27 cellular contexts compared by ENCODE assay signal in the genomic region with DNA sequence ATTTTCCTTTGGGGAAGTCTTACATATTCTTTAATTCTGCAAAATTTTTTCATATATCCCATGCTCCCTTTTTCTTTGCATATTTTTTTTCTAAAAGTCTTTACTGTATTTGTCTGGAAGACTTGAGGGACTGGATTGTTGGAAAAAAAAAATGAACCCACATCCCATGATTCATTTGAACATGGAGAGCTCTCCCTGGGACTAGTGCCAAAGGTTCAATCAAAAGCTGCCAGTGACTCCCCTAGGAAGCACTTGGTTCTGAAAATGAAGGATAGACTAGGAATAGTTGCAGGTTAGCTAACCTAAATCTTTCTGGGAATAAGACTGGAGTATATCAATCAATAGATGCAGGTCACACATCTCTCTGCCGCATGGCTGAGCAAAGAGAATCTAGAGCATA. TPM values are rescaled to one million over a fixed set of nuclear protein-coding genes. Genes with fewer than 3 reads are reported as not detected.
DNase-seq lines count a peak whose midpoint lies in the region; ATAC-seq and TF ChIP-seq lines count a peak whose summit lies in the region.
"Had no signal": no experiment of that assay in that cellular context is flagged by ENCODE, and none has a peak within 500 bp of the region (broad histone marks: within the 10 kb centered on the region; RNA-seq: fewer than 3 reads in every experiment).

No MANE protein-coding gene starts in this region.

- BruUV-seq in PC-3 (replicated peaks; lab: Mats Ljungman, UMichigan) (no TSS peak), OCI-LY7 (replicated peaks; lab: Mats Ljungman, UMichigan) (no TSS peak)

- peak overlapping the region; percentile 33 for H3K27ac ChIP-seq in PC-3 (ENCODE audit: low read length)
- no peak overlapping the region for H3K27ac ChIP-seq in OCI-LY7 (ENCODE audit: low read depth, low read length, poor library complexity, severe bottlenecking)
- H3K27ac ChIP-seq: BLaER1 treated with 17β-estradiol and CSF1 and Interleukin-3, amounts not matched to agents 10 nM and 100 nM; left lung; PC-9; right lobe of liver; thyroid gland had no signal

- DNase-seq in ELR (ENCODE audit: low read depth) (peak; percentile 73), PC-3 (peak; percentile 64), cardiac fibroblast (ENCODE audit: low read depth in 2 of 2) (peak; percentile 48 to 58), kidney tubule cell (ENCODE audit: low spot score) (peak; percentile 75), OCI-LY7 (ENCODE audit: low spot score) (no peak), amniotic stem cell (lab: John Stamatoyannopoulos, UW) (no peak), mucosa of gallbladder (ENCODE audit: low spot score) (no peak)
- DNase-seq: activated CD4-positive, alpha-beta memory T cell treated with anti-CD3 and anti-CD28 coated beads for 36 hours; activated CD4-positive, CD25-positive, alpha-beta regulatory T cell treated with anti-CD3 and anti-CD28 coated beads, Interleukin-2, amount 50 U/mL, for 72 hours; activated CD8-positive, alpha-beta memory T cell treated with anti-CD3 and anti-CD28 coated beads, Interleukin-2, amount 50 U/mL, for 4 hours; activated naive CD4-positive, alpha-beta T cell treated with Interleukin-2 at 50 U/mL for 16 hours; GF-D8; immature natural killer cell; left lung; naive B cell; NCI-H1092 treated with DMSO at 0.1 percent for 48 hours; NCI-H187; NCI-H510A; NK-92 treated with Interleukin-12 subunit alpha and Interleukin-12 subunit beta, amount 100 ng/mL, for 24 hours; PC-9; posterior cingulate gyrus; right lobe of liver; SHP77 treated with DMSO at 0.1 percent for 48 hours; stimulated activated CD4-positive, alpha-beta T cell treated with anti-CD3 and anti-CD28 coated beads, Interleukin-2, amount 100 ng/mL, for 48 hours; T-helper 2 cell; thyroid gland had no signal

- H3K9me2 ChIP-seq in PC-3 (replicated peaks; ENCODE audit: low read length) (no peaks in the 10 kb centered on the region), OCI-LY7 (ENCODE audit: insufficient read depth, low read length) (no peaks in the 10 kb centered on the region)

- intact Hi-C loops in PC-3 (cut with micrococcal nuclease) (no loop called here), OCI-LY7 (cut with micrococcal nuclease; ENCODE audit: unreplicated experiment) (no loop called here)

- no peak for ATAC-seq in PC-3
- ATAC-seq: left lung, right lobe of liver had no signal

- CTCF ChIA-PET in PC-3 (lab: Charles Lee) (no interaction called here), OCI-LY7 (lab: Charles Lee; ENCODE audit: unreplicated experiment) (no interaction called here)

- H3F3A ChIP-seq in PC-3 (ENCODE audit: low read length, unreplicated experiment): peaks cover 4% of the 10 kb centered on the region

- H3K4me2 ChIP-seq in PC-3 (ENCODE audit: low read length): no peak overlapping the region
- no peak overlapping the region for H3K4me2 ChIP-seq in OCI-LY7 (ENCODE audit: low read length)
- H3K4me2 ChIP-seq: BLaER1 treated with 17β-estradiol and CSF1 and Interleukin-3, amounts not matched to agents 10 nM and 100 nM; PC-9 had no signal

- H4K20me1 ChIP-seq in PC-3 (ENCODE audit: low read length): no peaks in the 10 kb centered on the region
- H4K20me1 ChIP-seq in OCI-LY7 (ENCODE audit: insufficient read depth, low read length): no peaks in the 10 kb centered on the region
- H4K20me1 ChIP-seq: BLaER1 treated with 17β-estradiol and CSF1 and Interleukin-3, amounts not matched to agents 10 nM and 100 nM had no signal

- no peak for TF ChIP-seq CTCF in PC-3 (conservative IDR thresholded peaks at IDR 0.05; ENCODE audit: low read depth, low read length)
- no peak for TF ChIP-seq CTCF in cardiac fibroblast (IDR thresholded peaks at IDR 0.05; ENCODE audit: low read depth, low read length)
- TF ChIP-seq CTCF in OCI-LY7 (conservative IDR thresholded peaks at IDR 0.05; ENCODE audit: low read length): no peak

- POLR2A ChIA-PET in PC-3 (lab: Charles Lee; ENCODE audit: unreplicated experiment) (no interaction called here), OCI-LY7 (lab: Charles Lee) (no interaction called here)

- no peaks in the 10 kb centered on the region for H3K27me3 ChIP-seq in PC-3 (ENCODE audit: low read length)
- H3K27me3 ChIP-seq: BLaER1 treated with 17β-estradiol and CSF1 and Interleukin-3, amounts not matched to agents 10 nM and 100 nM; right lobe of liver; thyroid gland had no signal

- H3K4me3 ChIP-seq in PC-3 (ENCODE audit: low read length) (no peak overlapping the region), cardiac fibroblast (replicated peaks in 1 of 2; ENCODE audit: low read depth in 2 of 2, low read length in 2 of 2) (no peak overlapping the region), OCI-LY7 (ENCODE audit: low read depth, low read length, poor library complexity, severe bottlenecking) (no peak overlapping the region)
- H3K4me3 ChIP-seq: BLaER1 treated with 17β-estradiol and CSF1 and Interleukin-3, amounts not matched to agents 10 nM and 100 nM; left lung; PC-9; right lobe of liver; thyroid gland had no signal

- H3K36me3 ChIP-seq in PC-3 (ENCODE audit: low read depth, low read length) (no peaks in the 10 kb centered on the region), OCI-LY7 (ENCODE audit: insufficient read depth, low read length) (no peaks in the 10 kb centered on the region)
- H3K36me3 ChIP-seq: BLaER1 treated with 17β-estradiol and CSF1 and Interleukin-3, amounts not matched to agents 10 nM and 100 nM; left lung; right lobe of liver; thyroid gland had no signal

- H3K9ac ChIP-seq in PC-3 (ENCODE audit: low read length): no peak overlapping the region
- H3K9ac ChIP-seq: BLaER1 treated with 17β-estradiol and CSF1 and Interleukin-3, amounts not matched to agents 10 nM and 100 nM had no signal

- H3K4me1 ChIP-seq in PC-3 (ENCODE audit: insufficient read depth, low read length): peaks cover 25% of the 10 kb centered on the region
- no peaks in the 10 kb centered on the region for H3K4me1 ChIP-seq in OCI-LY7 (ENCODE audit: insufficient read depth, low read length, poor library complexity, severe bottlenecking)
- H3K4me1 ChIP-seq: left lung, right lobe of liver had no signal

- H3K79me2 ChIP-seq in PC-3 (ENCODE audit: low read length) (no peaks in the 10 kb centered on the region), OCI-LY7 (ENCODE audit: insufficient read depth, low read depth, low read length) (no peaks in the 10 kb centered on the region)

- no peaks in the 10 kb centered on the region for H3K9me3 ChIP-seq in PC-3 (ENCODE audit: low read length)
- no peaks in the 10 kb centered on the region for H3K9me3 ChIP-seq in OCI-LY7 (ENCODE audit: low read length)
- H3K9me3 ChIP-seq: left lung, right lobe of liver, thyroid gland had no signal

- H2AFZ ChIP-seq in PC-3 (ENCODE audit: low read length) (no peak overlapping the region), OCI-LY7 (ENCODE audit: low read length) (no peak overlapping the region)
- H2AFZ ChIP-seq: PC-9 had no signal

RNA-seq across cellular contexts. Expression of gene BNC1, which starts 16.4 kb away (rescaled TPM):
- 0.92 and 2.4 TPM in 2 replicates for total RNA-seq in PC-3 (2014; rRNA removed)
- not detected in 2 replicates for total RNA-seq in OCI-LY7 (2014; rRNA removed; shearing (Covaris generic))
- total RNA-seq in OCI-LY7 (2022): not detected in 2 replicates
- total RNA-seq in mucosa of gallbladder: not detected
- total RNA-seq: activated CD4-positive, alpha-beta memory T cell treated with anti-CD3 and anti-CD28 coated beads for 36 hours had no signal

Comparison
In these comparisons a context has a peak if more than half of its experiments do, and no peak if none do; other contexts are left out.
1. DNase-seq: peak in ELR (single experiment), PC-3 (single experiment), cardiac fibroblast (2 of 2) and kidney tubule cell (single experiment); none in OCI-LY7 (single experiment), amniotic stem cell (single experiment) and mucosa of gallbladder (single experiment).